Comparison of ENCODE assay signal across 1 cellular context in the genomic region with DNA sequence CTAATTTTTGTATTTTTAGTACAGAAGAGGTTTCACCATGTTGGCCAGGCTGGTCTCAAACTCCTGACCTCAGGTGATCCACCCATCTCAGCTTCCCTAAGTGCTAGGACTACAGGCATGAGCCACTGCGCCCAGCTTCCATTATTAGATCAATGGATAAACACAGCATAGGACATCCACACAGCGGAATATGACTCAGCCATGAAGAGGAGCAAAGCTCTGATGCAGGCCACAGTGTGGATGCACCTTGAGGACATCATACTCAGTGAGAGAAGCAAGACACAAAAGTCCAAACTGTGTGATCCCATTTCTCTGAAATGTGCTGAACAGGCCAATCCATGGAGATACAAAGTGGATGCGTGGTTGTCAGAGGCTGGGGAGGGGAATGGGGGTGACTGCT.
A peak's percentile ranks its signal among the peaks of the same experiment; 100 is the strongest.
TF ChIP-seq lines count a peak whose summit lies in the region.

No MANE protein-coding gene starts in this region.

TF ChIP-seq in HEK293, 187 proteins besides CTCF, POLR2A, EP300 and RAD21:
- peak; percentile 92 for TF ChIP-seq ZNF146 (tag by site-specific recombination; IDR thresholded peaks at IDR 0.05)
- TF ChIP-seq ZBTB44 (tag by site-specific recombination; IDR thresholded peaks at IDR 0.05) = no peak
- TF ChIP-seq ZNF521 (tag by site-specific recombination; IDR thresholded peaks at IDR 0.05) = no peak
- no peak for TF ChIP-seq ZFP69B (tag by site-specific recombination; IDR thresholded peaks at IDR 0.05)
- no peak for TF ChIP-seq IKZF3 (tag by site-specific recombination; IDR thresholded peaks at IDR 0.05)
- no peak for TF ChIP-seq ZNF2 (tag by site-specific recombination; IDR thresholded peaks at IDR 0.05)
- no peak for TF ChIP-seq GFI1B (tag by site-specific recombination; IDR thresholded peaks at IDR 0.05)
